Comparison of ENCODE assay signal across 21 cellular contexts in genomic region chr19:6503407-6504201, GRCh38. TPM values are rescaled to one million over a fixed set of nuclear protein-coding genes. Genes with fewer than 3 reads are reported as not detected.
DNase-seq lines count a peak whose midpoint lies in the region; ATAC-seq and TF ChIP-seq lines count a peak whose summit lies in the region.
"Had no signal": no experiment of that assay in that cellular context is flagged by ENCODE, and none has a peak within 500 bp of the region (broad histone marks: within the 10 kb centered on the region; RNA-seq: fewer than 3 reads in every experiment).

No MANE protein-coding gene starts in this region.

- peak overlapping the region; percentile 78; the same call in 1 of the 2 replicates for H2AFZ ChIP-seq in KMS-11 (ENCODE audit: low read depth)

- TF ChIP-seq CTCF in KMS-11 (conservative IDR thresholded peaks at IDR 0.05; ENCODE audit: low read depth, low read length) (no peak), adrenal gland (IDR thresholded peaks at IDR 0.05) (no peak), nephron (IDR thresholded peaks at IDR 0.05; ENCODE audit: unreplicated experiment in 3 of 3) (no peak)

- CTCF ChIA-PET in activated CD4-positive, alpha-beta T cell treated with anti-CD3 and anti-CD28 coated beads, Interleukin-2, amount 10 ng/mL, durations not matched to agents 7 days and 5 days (lab: Charles Lee) = interaction anchor here (0.7 to 1.8 kb wide), 4 partner anchors 13 to 285 kb away, joined by 4 to 6 read pairs (median 4); no protein-coding TSS in a partner anchor
- CTCF ChIA-PET in activated CD4-positive, alpha-beta T cell treated with anti-CD3 and anti-CD28 coated beads for 36 hours (lab: Charles Lee) = interaction anchor here (0.6 to 1.3 kb wide), 5 partner anchors 13 to 277 kb away, joined by 3 read pairs; partner anchors contain the start of gene ALKBH7

- H3K9me3 ChIP-seq in adrenal gland (replicated peaks in 1 of 3) = no peaks in the 10 kb centered on the region
- H3K9me3 ChIP-seq: gastroesophageal sphincter, ovary, upper lobe of left lung had no signal

- no peaks in the 10 kb centered on the region for H4K20me1 ChIP-seq in KMS-11 (ENCODE audit: insufficient read depth)

- H3K27ac ChIP-seq in KMS-11 = no peak overlapping the region
- H3K27ac ChIP-seq in adrenal gland = peak overlapping the region; percentile 29 to 79 (median 69)
- H3K27ac ChIP-seq: epithelial cell of prostate, ovary, upper lobe of left lung had no signal

- TF ChIP-seq POLR2A in adrenal gland (IDR thresholded peaks at IDR 0.05) = no peak

- H3K27me3 ChIP-seq in KMS-11 (ENCODE audit: insufficient read depth, low read depth) (no peaks in the 10 kb centered on the region), adrenal gland (no peaks in the 10 kb centered on the region), H7 (ENCODE audit: control insufficient read depth, insufficient read depth, low read length) (peaks cover 24% of the 10 kb centered on the region)
- H3K27me3 ChIP-seq: ovary had no signal

- H3K36me3 Mint-ChIP-seq in activated CD4-positive, alpha-beta T cell treated with anti-CD3 and anti-CD28 coated beads, Interleukin-2, amount 10 ng/mL, durations not matched to agents 7 days and 5 days (ENCODE audit: low read depth) = no peaks in the 10 kb centered on the region
- no peaks in the 10 kb centered on the region for H3K36me3 Mint-ChIP-seq in activated CD4-positive, alpha-beta T cell treated with anti-CD3 and anti-CD28 coated beads for 36 hours (ENCODE audit: low read depth)
- no peaks in the 10 kb centered on the region for H3K36me3 Mint-ChIP-seq in nephron (ENCODE audit: low read depth)
- H3K36me3 Mint-ChIP-seq: CD4-positive, CD25-positive, alpha-beta regulatory T cell had no signal

- no peaks in the 10 kb centered on the region for H3K9me3 Mint-ChIP-seq in activated CD4-positive, alpha-beta T cell treated with anti-CD3 and anti-CD28 coated beads, Interleukin-2, amount 10 ng/mL, durations not matched to agents 7 days and 5 days
- H3K9me3 Mint-ChIP-seq in activated CD4-positive, alpha-beta T cell treated with anti-CD3 and anti-CD28 coated beads for 36 hours (ENCODE audit: low read depth) = no peaks in the 10 kb centered on the region
- H3K9me3 Mint-ChIP-seq in nephron = no peaks in the 10 kb centered on the region
- H3K9me3 Mint-ChIP-seq: H9, immature natural killer cell had no signal

- H3K4me1 ChIP-seq in KMS-11 (ENCODE audit: low read depth, poor library complexity, severe bottlenecking) = peaks cover 24% of the 10 kb centered on the region
- peaks cover 17 to 36% of the 10 kb centered on the region in 2 donors for H3K4me1 ChIP-seq in adrenal gland (replicated peaks in 1 of 2)

- peak overlapping the region; percentile 6 for H3K4me3 Mint-ChIP-seq in activated CD4-positive, alpha-beta T cell treated with anti-CD3 and anti-CD28 coated beads, Interleukin-2, amount 10 ng/mL, durations not matched to agents 7 days and 5 days
- H3K4me3 Mint-ChIP-seq in activated CD4-positive, alpha-beta T cell treated with anti-CD3 and anti-CD28 coated beads for 36 hours = no peak overlapping the region
- H3K4me3 Mint-ChIP-seq in nephron = peak overlapping the region; percentile 65 to 71 (median 66)

- H3K4me2 ChIP-seq in KMS-11 = no peak overlapping the region

- no peak overlapping the region for H3K4me3 ChIP-seq in KMS-11 (IDR thresholded peaks at IDR 0.05; ENCODE audit: insufficient read depth, low read depth, low read length)
- no peak overlapping the region for H3K4me3 ChIP-seq in adrenal gland
- no peak overlapping the region for H3K4me3 ChIP-seq in H7 (ENCODE audit: insufficient read depth, low read depth, low read length)
- H3K4me3 ChIP-seq: gastroesophageal sphincter, ovary, upper lobe of left lung had no signal

- no peak for DNase-seq in activated CD4-positive, alpha-beta T cell treated with anti-CD3 and anti-CD28 coated beads, Interleukin-2, amount 10 ng/mL, durations not matched to agents 7 days and 5 days
- DNase-seq in activated CD4-positive, alpha-beta T cell treated with anti-CD3 and anti-CD28 coated beads for 36 hours = no peak
- DNase-seq in adrenal gland = peak; percentile 58 to 82 (median 76)
- no peak for DNase-seq in H7
- DNase-seq in NCI-H1694 (lab: John Stamatoyannopoulos, UW) = no peak
- DNase-seq in DMS153 treated with DMSO at 0.1 percent for 48 hours (lab: John Stamatoyannopoulos, UW; ENCODE audit: unreplicated experiment) = no peak
- DNase-seq: activated CD4-positive, alpha-beta T cell treated with anti-CD3 and anti-CD28 coated beads for 4 hours; CD4-positive, CD25-positive, alpha-beta regulatory T cell; cortex of kidney; H9; immature natural killer cell; NCI-H2107; ovary; RPMI8226; upper lobe of left lung had no signal

- H3K9ac ChIP-seq in KMS-11 = no peak overlapping the region

- H3K4me1 Mint-ChIP-seq in activated CD4-positive, alpha-beta T cell treated with anti-CD3 and anti-CD28 coated beads, Interleukin-2, amount 10 ng/mL, durations not matched to agents 7 days and 5 days = peaks cover 27% of the 10 kb centered on the region
- peaks cover 7% of the 10 kb centered on the region for H3K4me1 Mint-ChIP-seq in activated CD4-positive, alpha-beta T cell treated with anti-CD3 and anti-CD28 coated beads for 36 hours
- H3K4me1 Mint-ChIP-seq in nephron = peaks cover 9% of the 10 kb centered on the region

- H3K27me3 Mint-ChIP-seq in activated CD4-positive, alpha-beta T cell treated with anti-CD3 and anti-CD28 coated beads, Interleukin-2, amount 10 ng/mL, durations not matched to agents 7 days and 5 days = peaks cover 17% of the 10 kb centered on the region
- peaks cover 7% of the 10 kb centered on the region for H3K27me3 Mint-ChIP-seq in activated CD4-positive, alpha-beta T cell treated with anti-CD3 and anti-CD28 coated beads for 36 hours
- H3K27me3 Mint-ChIP-seq in nephron (ENCODE audit: low read depth) = peaks cover 47% of the 10 kb centered on the region

- H3K27ac Mint-ChIP-seq in activated CD4-positive, alpha-beta T cell treated with anti-CD3 and anti-CD28 coated beads, Interleukin-2, amount 10 ng/mL, durations not matched to agents 7 days and 5 days = no peak overlapping the region
- H3K27ac Mint-ChIP-seq in activated CD4-positive, alpha-beta T cell treated with anti-CD3 and anti-CD28 coated beads for 36 hours = no peak overlapping the region
- H3K27ac Mint-ChIP-seq in nephron = no peak overlapping the region
- H3K27ac Mint-ChIP-seq: H9 had no signal

- no peak for ATAC-seq in activated CD4-positive, alpha-beta T cell treated with anti-CD3 and anti-CD28 coated beads for 36 hours
- ATAC-seq: gastroesophageal sphincter had no signal

- no peaks in the 10 kb centered on the region for H3K79me2 ChIP-seq in KMS-11 (ENCODE audit: insufficient read depth, low read depth)

- no peaks in the 10 kb centered on the region for H3K36me3 ChIP-seq in KMS-11 (ENCODE audit: insufficient read depth)
- no peaks in the 10 kb centered on the region for H3K36me3 ChIP-seq in adrenal gland (replicated peaks in 1 of 2)
- no peaks in the 10 kb centered on the region; the same call in 1 of the 2 replicates for H3K36me3 ChIP-seq in H7 (replicated peaks; ENCODE audit: control insufficient read depth, insufficient read depth, low read length)
- H3K36me3 ChIP-seq: gastroesophageal sphincter, ovary, upper lobe of left lung had no signal

- POLR2A ChIA-PET in activated CD4-positive, alpha-beta T cell treated with anti-CD3 and anti-CD28 coated beads, Interleukin-2, amount 10 ng/mL, durations not matched to agents 7 days and 5 days (lab: Charles Lee) = interaction anchor here (0.7 kb wide), 1 partner anchor 16 kb away, joined by 3 read pairs; no protein-coding TSS in a partner anchor
- POLR2A ChIA-PET in activated CD4-positive, alpha-beta T cell treated with anti-CD3 and anti-CD28 coated beads for 36 hours (lab: Charles Lee) = no interaction called here

- 36 to 56% (median 45%) methylated on average over 8 to 9 of the region's 9 CpGs for WGBS in adrenal gland, 4 donors

- intact Hi-C loops in activated CD4-positive, alpha-beta T cell treated with anti-CD3 and anti-CD28 coated beads for 36 hours (cut with DNase I, micrococcal nuclease) = loop anchor here (1.0 to 5.0 kb wide), 3 partner anchors 41 to 79 kb away; partner anchors contain the start of genes CRB3 (in 1 of the 2) and KHSRP (in 1 of the 2)
- intact Hi-C loops in adrenal gland (cut with DNase I) = no loop called here

RNA-seq across cellular contexts. Expression of gene TUBB4A, which starts 1.5 kb away (rescaled TPM):
- 1 to 10 TPM; 1.2 to 2.5 TPM for total RNA-seq in activated CD4-positive, alpha-beta T cell treated with anti-CD3 and anti-CD28 coated beads, Interleukin-2, amount 10 ng/mL, durations not matched to agents 7 days and 5 days
- total RNA-seq in activated CD4-positive, alpha-beta T cell treated with anti-CD3 and anti-CD28 coated beads for 36 hours = 1 to 10 TPM; 4.8 to 5.1 TPM
- total RNA-seq in adrenal gland = 100 to 1,000 TPM in 6 of 8 donors, 10 to 100 TPM in 2; 60.1 to 752 (median 192) TPM
- 100 to 1,000 TPM in 1 of 3 donors, 10 to 100 TPM in 2; 50.4 to 560 (median 63.1) TPM for polyA plus RNA-seq in adrenal gland
- 1.4 and 2.9 TPM in 2 replicates for total RNA-seq in H7 (2014; rRNA removed; shearing (Covaris generic))

RNA-seq across cellular contexts. Expression of gene DENND1C, which starts 22.0 kb away (rescaled TPM):
- 100 to 1,000 TPM in 1 of 2 experiments, 10 to 100 TPM in 1; 100.0 to 104 TPM for total RNA-seq in activated CD4-positive, alpha-beta T cell treated with anti-CD3 and anti-CD28 coated beads, Interleukin-2, amount 10 ng/mL, durations not matched to agents 7 days and 5 days
- total RNA-seq in activated CD4-positive, alpha-beta T cell treated with anti-CD3 and anti-CD28 coated beads for 36 hours = 10 to 100 TPM; 49.5 to 56.3 TPM
- total RNA-seq in adrenal gland = 1 to 10 TPM in 7 of 8 donors, under 1 TPM in 1; 0.66 to 7.6 (median 4.4) TPM
- polyA plus RNA-seq in adrenal gland = 10 to 100 TPM in 1 of 3 donors, 1 to 10 TPM in 2; 1.4 to 12.1 (median 6.6) TPM
- total RNA-seq in H7 (2014; rRNA removed; shearing (Covaris generic)) = 0.59 and 1.1 TPM in 2 replicates
- total RNA-seq: A172, astrocyte had no signal

RNA-seq across cellular contexts. Expression of gene TNFSF9, which starts 27.2 kb away (rescaled TPM):
- total RNA-seq in activated CD4-positive, alpha-beta T cell treated with anti-CD3 and anti-CD28 coated beads, Interleukin-2, amount 10 ng/mL, durations not matched to agents 7 days and 5 days = 1 to 10 TPM; 1.1 to 1.5 TPM
- under 1 TPM; 0.49 to 0.57 TPM for total RNA-seq in activated CD4-positive, alpha-beta T cell treated with anti-CD3 and anti-CD28 coated beads for 36 hours
- total RNA-seq in adrenal gland = 1 to 10 TPM in 3 of 8 donors, under 1 TPM in 4, not detected in 1; 0.50 to 1.6 (median 0.75) TPM
- under 1 TPM; 0.16 to 0.40 (median 0.32) TPM for polyA plus RNA-seq in adrenal gland
- 1.3 and 2.6 TPM in 2 replicates for total RNA-seq in H7 (2014; rRNA removed; shearing (Covaris generic))
- total RNA-seq: A172 had no signal

RNA-seq across cellular contexts. Expression of gene CRB3, which starts 39.5 kb away (rescaled TPM):
- total RNA-seq in activated CD4-positive, alpha-beta T cell treated with anti-CD3 and anti-CD28 coated beads, Interleukin-2, amount 10 ng/mL, durations not matched to agents 7 days and 5 days = under 1 TPM; 0.33 to 0.64 TPM
- total RNA-seq in activated CD4-positive, alpha-beta T cell treated with anti-CD3 and anti-CD28 coated beads for 36 hours = 1 to 10 TPM; 1.2 to 1.8 TPM
- total RNA-seq in adrenal gland = under 1 TPM in 4 of 8 donors, not detected in 4; 0.58 to 0.95 (median 0.77) TPM
- polyA plus RNA-seq in adrenal gland = 1 to 10 TPM in 1 of 3 donors, under 1 TPM in 1, not detected in 1; 0.51 to 1.4 TPM
- 4.9 and 5.5 TPM in 2 replicates for total RNA-seq in H7 (2014; rRNA removed; shearing (Covaris generic))
- total RNA-seq: A172 had no signal

RNA-seq across cellular contexts. Expression of gene SLC25A23, which starts 44.0 kb away (rescaled TPM):
- total RNA-seq in activated CD4-positive, alpha-beta T cell treated with anti-CD3 and anti-CD28 coated beads, Interleukin-2, amount 10 ng/mL, durations not matched to agents 7 days and 5 days = 10 to 100 TPM; 19.4 to 24.8 TPM
- total RNA-seq in activated CD4-positive, alpha-beta T cell treated with anti-CD3 and anti-CD28 coated beads for 36 hours = 10 to 100 TPM; 18.6 to 19.2 TPM
- 100 to 1,000 TPM in 3 of 8 donors, 10 to 100 TPM in 5; 41.7 to 189 (median 81.2) TPM for total RNA-seq in adrenal gland
- polyA plus RNA-seq in adrenal gland = 10 to 100 TPM; 43.2 to 54.7 (median 49.3) TPM
- 25.9 and 31.6 TPM in 2 replicates for total RNA-seq in H7 (2014; rRNA removed; shearing (Covaris generic))

Comparison
In these comparisons a context has a peak if more than half of its experiments do, and no peak if none do; other contexts are left out.
1. DNase-seq: peak in adrenal gland (7 of 7); none in activated CD4-positive, alpha-beta T cell treated with anti-CD3 and anti-CD28 coated beads, Interleukin-2, amount 10 ng/mL, durations not matched to agents 7 days and 5 days (single experiment), activated CD4-positive, alpha-beta T cell treated with anti-CD3 and anti-CD28 coated beads for 36 hours (single experiment), H7 (single experiment), NCI-H1694 (single experiment) and DMS153 treated with DMSO at 0.1 percent for 48 hours (single experiment).
2. RNA of gene TUBB4A, which starts 1.5 kb away (total RNA-seq): 60.1 to 752 TPM in adrenal gland; 4.8 to 5.1 TPM in activated CD4-positive, alpha-beta T cell treated with anti-CD3 and anti-CD28 coated beads for 36 hours, 1.4 to 2.9 TPM in H7 and 1.2 to 2.5 TPM in activated CD4-positive, alpha-beta T cell treated with anti-CD3 and anti-CD28 coated beads, Interleukin-2, amount 10 ng/mL, durations not matched to agents 7 days and 5 days; every median in the first group is over 10 times any median in the second.
3. RNA of gene DENND1C, which starts 22.0 kb away (total RNA-seq): 100.0 to 104 TPM in activated CD4-positive, alpha-beta T cell treated with anti-CD3 and anti-CD28 coated beads, Interleukin-2, amount 10 ng/mL, durations not matched to agents 7 days and 5 days and 49.5 to 56.3 TPM in activated CD4-positive, alpha-beta T cell treated with anti-CD3 and anti-CD28 coated beads for 36 hours; 0.66 to 7.6 TPM in adrenal gland and 0.59 to 1.1 TPM in H7; every median in the first group is over 4 times any median in the second.
4. intact Hi-C loops: an anchor here in activated CD4-positive, alpha-beta T cell treated with anti-CD3 and anti-CD28 coated beads for 36 hours (1.0 to 5.0 kb wide); none called in adrenal gland.